In the genomic region with DNA sequence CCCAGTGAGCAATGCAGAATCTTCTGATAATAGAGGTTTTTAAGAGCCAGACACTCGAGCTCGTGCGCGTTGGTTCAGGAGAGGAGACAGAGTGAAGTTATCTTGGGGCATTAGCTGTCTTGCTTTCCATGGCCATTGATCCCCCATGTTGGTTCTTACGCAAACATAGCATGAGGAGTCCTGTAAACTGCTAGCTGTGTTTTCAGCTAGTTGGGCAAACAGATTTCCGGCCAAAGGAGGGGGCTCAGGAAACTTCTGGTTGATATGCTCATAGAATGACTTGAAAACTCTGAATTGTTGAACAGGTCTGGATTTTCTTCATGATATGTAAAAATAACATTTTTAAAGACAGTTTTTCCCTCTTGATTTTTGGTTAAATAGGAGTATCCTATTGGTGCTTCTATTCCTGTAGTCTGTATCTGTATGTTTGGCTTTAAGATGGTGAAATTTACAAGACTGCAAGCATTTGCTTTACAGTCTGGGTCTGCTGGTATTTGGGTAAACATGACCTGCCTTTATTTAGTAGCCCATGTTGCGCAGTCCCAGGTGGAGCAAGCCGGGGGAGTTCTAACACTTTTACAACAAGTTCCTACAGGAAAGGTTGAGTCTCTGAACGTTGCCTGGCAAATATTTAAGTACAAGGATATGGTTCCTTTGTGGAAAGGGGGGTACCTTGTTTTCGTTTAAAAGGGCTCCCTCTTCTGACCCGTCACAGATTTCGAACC, we compare ENCODE assay signal across 1 cellular context.
TF ChIP-seq lines count a peak whose summit lies in the region.

No MANE protein-coding gene starts in this region.

TF ChIP-seq in HCT116, 20 proteins besides CTCF, POLR2A, EP300 and RAD21 (continued from another document):
- TF ChIP-seq TCF7L2 (IDR thresholded peaks at IDR 0.05; ENCODE audit: borderline replicate concordance, extremely low read depth, insufficient read depth, insufficient read length), result no peak
- no peak for TF ChIP-seq ZNF274 (IDR thresholded peaks at IDR 0.05; ENCODE audit: low read depth, low read length)
